ENCODE assay signal across 12 cellular contexts in the genomic region with DNA sequence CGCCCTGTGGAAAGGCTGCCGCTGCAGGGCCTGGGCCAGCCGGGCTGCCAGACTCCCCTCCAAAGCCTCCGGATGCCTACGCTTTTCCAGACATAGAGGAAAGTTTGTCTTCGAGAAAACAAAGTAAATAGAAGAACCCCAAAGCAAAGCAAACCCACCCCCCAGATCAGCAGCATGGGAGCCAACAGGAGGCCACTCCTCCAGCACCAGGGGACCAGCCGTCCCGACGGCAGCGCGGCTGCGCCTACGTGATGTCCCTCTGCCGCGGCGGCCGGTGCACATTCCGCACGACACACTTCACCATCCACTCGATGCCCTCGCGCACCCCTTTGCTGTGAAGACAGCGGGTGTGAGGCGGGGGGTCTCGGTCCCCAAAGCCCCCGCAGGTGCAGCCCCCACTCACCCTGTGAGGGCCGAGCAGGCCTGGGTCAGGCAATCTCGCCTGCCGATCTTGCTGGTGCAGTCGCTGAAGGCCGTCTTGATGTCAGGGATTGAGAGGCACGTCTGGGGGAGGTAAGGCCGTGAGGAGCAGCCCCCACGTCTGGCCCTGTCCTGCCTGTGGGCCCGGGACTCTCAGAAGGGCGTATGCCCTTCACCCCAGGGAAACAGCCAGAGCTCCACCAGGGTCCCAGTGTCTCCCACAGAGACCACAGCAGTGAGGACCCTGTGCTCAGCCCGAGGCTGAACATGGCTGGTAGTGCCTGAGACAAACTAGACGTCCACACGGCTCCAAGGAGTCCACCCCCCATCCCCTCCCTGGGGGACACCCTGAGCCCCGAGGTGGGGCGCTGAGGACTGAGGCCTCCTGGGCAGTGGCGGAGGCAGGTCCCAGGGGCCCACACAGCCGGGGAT. TPM values are rescaled to one million over a fixed set of nuclear protein-coding genes. Genes with fewer than 3 reads are reported as not detected.
A peak's percentile ranks its signal among the peaks of the same experiment; 100 is the strongest.
DNase-seq lines count a peak whose midpoint lies in the region; ATAC-seq and TF ChIP-seq lines count a peak whose summit lies in the region.
"Had no signal": no experiment of that assay in that cellular context is flagged by ENCODE, and none has a peak within 500 bp of the region (broad histone marks: within the 10 kb centered on the region; RNA-seq: fewer than 3 reads in every experiment).

No MANE protein-coding gene starts in this region.

- peaks cover 66% of the 10 kb centered on the region for H3K36me3 ChIP-seq in BLaER1
- H3K36me3 ChIP-seq in GM23248 (ENCODE audit: low read depth) = 0 out of 2 replicates have a peak, but pooled peaks cover 3% of the 10 kb centered on the region
- peaks cover 14 to 48% of the 10 kb centered on the region in 2 donors for H3K36me3 ChIP-seq in neuronal stem cell (replicated peaks in 1 of 2; ENCODE audit: control insufficient read depth in 2 of 2, insufficient read depth in 2 of 2, low read length in 2 of 2)
- H3K36me3 ChIP-seq in trophoblast cell (ENCODE audit: control insufficient read depth in 1 of 2, insufficient read depth in 2 of 2, low read length in 2 of 2) = peaks cover 22 to 23% of the 10 kb centered on the region in 2 experiments

- peak overlapping the region; percentile 22 for H3K27ac Mint-ChIP-seq in chondrocyte (ENCODE audit: unreplicated experiment)
- no peak overlapping the region for H3K27ac Mint-ChIP-seq in natural killer cell treated with Interleukin-12 subunit alpha and Interleukin-12 subunit beta and Interleukin-15 and Interleukin-18, amount 100 ng/mL, for 72 hours

- H3K14ac ChIP-seq in neuronal stem cell (ENCODE audit: low read length) (no peak overlapping the region), trophoblast cell (ENCODE audit: low read length) (no peak overlapping the region)

- no peaks in the 10 kb centered on the region for H3K9me3 ChIP-seq in BLaER1
- H3K9me3 ChIP-seq in GM23248 (ENCODE audit: low read depth) = no peaks in the 10 kb centered on the region
- H3K9me3 ChIP-seq in neuronal stem cell (replicated peaks in 1 of 2; ENCODE audit: control insufficient read depth in 2 of 2, insufficient read depth in 1 of 2, low read depth in 1 of 2, low read length in 2 of 2) = no peaks in the 10 kb centered on the region
- peaks cover 3% of the 10 kb centered on the region for H3K9me3 ChIP-seq in trophoblast cell (ENCODE audit: insufficient read depth, low read depth, low read length)
- H3K9me3 ChIP-seq: left lung, vagina had no signal

- H3K4me2 ChIP-seq in BLaER1 (peak overlapping the region; percentile 34), GM23248 (ENCODE audit: unreplicated experiment) (no peak overlapping the region), neuronal stem cell (ENCODE audit: insufficient read depth, low read length, poor library complexity, severe bottlenecking) (no peak overlapping the region), trophoblast cell (ENCODE audit: low read length) (no peak overlapping the region)

- in situ Hi-C loops in GM23248 (cut with MboI) = no loop called here

- no peak overlapping the region for H2BK12ac ChIP-seq in neuronal stem cell (ENCODE audit: low read length)
- no peak overlapping the region for H2BK12ac ChIP-seq in trophoblast cell (ENCODE audit: low read length)

- H2BK120ac ChIP-seq in neuronal stem cell (ENCODE audit: low read depth, low read length) = no peak overlapping the region
- no peak overlapping the region for H2BK120ac ChIP-seq in trophoblast cell (ENCODE audit: insufficient read depth, low read length, poor library complexity)

- H3K4me3 Mint-ChIP-seq in chondrocyte (ENCODE audit: unreplicated experiment) = no peak overlapping the region
- no peak overlapping the region for H3K4me3 Mint-ChIP-seq in natural killer cell treated with Interleukin-12 subunit alpha and Interleukin-12 subunit beta and Interleukin-15 and Interleukin-18, amount 100 ng/mL, for 72 hours

- H3K79me2 ChIP-seq in GM23248 (ENCODE audit: insufficient read depth) = peaks cover 23% of the 10 kb centered on the region
- no peaks in the 10 kb centered on the region for H3K79me2 ChIP-seq in trophoblast cell (ENCODE audit: control insufficient read depth, insufficient read depth, low read length, poor library complexity)

- no peak overlapping the region for H4K12ac ChIP-seq in trophoblast cell (ENCODE audit: low read depth, low read length)

- H4K91ac ChIP-seq in neuronal stem cell (ENCODE audit: low read depth, low read length, poor library complexity) (no peak overlapping the region), trophoblast cell (ENCODE audit: low read depth, low read length) (no peak overlapping the region)

- no peak overlapping the region for H3K9ac ChIP-seq in BLaER1
- 0 out of 2 replicates have a peak overlapping the region, but pooled peaks have one; percentile 72 for H3K9ac ChIP-seq in GM23248
- H3K9ac ChIP-seq in neuronal stem cell (ENCODE audit: low read depth, low read length, poor library complexity) = no peak overlapping the region
- no peak overlapping the region for H3K9ac ChIP-seq in trophoblast cell (ENCODE audit: low read length)

- peaks cover 3% of the 10 kb centered on the region for H3K36me3 Mint-ChIP-seq in chondrocyte (ENCODE audit: low read depth)
- H3K36me3 Mint-ChIP-seq in natural killer cell treated with Interleukin-12 subunit alpha and Interleukin-12 subunit beta and Interleukin-15 and Interleukin-18, amount 100 ng/mL, for 72 hours = no peaks in the 10 kb centered on the region

- no peak overlapping the region for H2BK15ac ChIP-seq in neuronal stem cell (ENCODE audit: low read length)

- H2AK5ac ChIP-seq in neuronal stem cell (ENCODE audit: low read depth, low read length) (no peak overlapping the region), trophoblast cell (ENCODE audit: low read length) (no peak overlapping the region)

- H3F3A ChIP-seq in GM23248 (ENCODE audit: insufficient read depth) = no peaks in the 10 kb centered on the region; the same call in 1 of the 2 replicates

- no peaks in the 10 kb centered on the region for H3K27me3 Mint-ChIP-seq in chondrocyte (ENCODE audit: low read depth)
- H3K27me3 Mint-ChIP-seq in natural killer cell treated with Interleukin-12 subunit alpha and Interleukin-12 subunit beta and Interleukin-15 and Interleukin-18, amount 100 ng/mL, for 72 hours = no peaks in the 10 kb centered on the region

- H3K4me1 Mint-ChIP-seq in chondrocyte (ENCODE audit: low read depth) = peaks cover 28% of the 10 kb centered on the region
- H3K4me1 Mint-ChIP-seq in natural killer cell treated with Interleukin-12 subunit alpha and Interleukin-12 subunit beta and Interleukin-15 and Interleukin-18, amount 100 ng/mL, for 72 hours (ENCODE audit: low read depth in 2 of 2) = peaks cover 5 to 11% of the 10 kb centered on the region in 2 donors

- ATAC-seq in HG03025 (IDR thresholded peaks at IDR 0.05; ENCODE audit: low FRiP score, unreplicated experiment) = no peak
- ATAC-seq in natural killer cell treated with Interleukin-12 subunit alpha and Interleukin-12 subunit beta and Interleukin-15 and Interleukin-18, amount 100 ng/mL, for 72 hours = no peak
- ATAC-seq: left lung had no signal

- H3K4me3 ChIP-seq in BLaER1 (no peak overlapping the region), GM23248 (no peak overlapping the region), neuronal stem cell (ENCODE audit: low read length in 2 of 2) (no peak overlapping the region), trophoblast cell (ENCODE audit: low read depth, low read length) (no peak overlapping the region)
- H3K4me3 ChIP-seq: left lung, vagina had no signal

- DNase-seq in GM23248 (no peak), chondrocyte (ENCODE audit: low spot score) (peak; percentile 91), neuronal stem cell (ENCODE audit: low spot score) (no peak), trophoblast cell (no peak), NCI-H1694 (lab: John Stamatoyannopoulos, UW) (no peak)
- no peak for DNase-seq in natural killer cell treated with Interleukin-12 subunit alpha and Interleukin-12 subunit beta and Interleukin-15 and Interleukin-18, amount 100 ng/mL, for 72 hours (ENCODE audit: low spot score)
- DNase-seq: NCI-H146, T-helper 9 cell had no signal

- H3K27ac ChIP-seq in BLaER1 (no peak overlapping the region), GM23248 (peak overlapping the region; percentile 87; the same call in 1 of the 2 replicates), neuronal stem cell (replicated peaks; ENCODE audit: low read length) (no peak overlapping the region), trophoblast cell (ENCODE audit: low read depth, low read length) (no peak overlapping the region)
- H3K27ac ChIP-seq: vagina had no signal

- H3K79me1 ChIP-seq in neuronal stem cell (ENCODE audit: low read depth, low read length) (peaks cover 11% of the 10 kb centered on the region), trophoblast cell (ENCODE audit: low read length) (no peaks in the 10 kb centered on the region)

- no peak for TF ChIP-seq CTCF in chondrocyte (IDR thresholded peaks at IDR 0.05)

- H2AFZ ChIP-seq in GM23248 = no peak overlapping the region
- H2AFZ ChIP-seq in neuronal stem cell (ENCODE audit: low read length) = no peak overlapping the region
- no peak overlapping the region for H2AFZ ChIP-seq in trophoblast cell (ENCODE audit: insufficient read depth, low read length, poor library complexity)

- WGBS in GM23248 (ENCODE audit: low coverage in 1 of 2, low lambda C conversion rate in 2 of 2, missing lambda C conversion rate in 2 of 2), 2 experiments = 81 to 83% methylated on average over 36 to 43 of the region's 43 CpGs
- WGBS in neuronal stem cell (ENCODE audit: extremely low coverage in 2 of 2, insufficient read length in 2 of 2, insufficient replicate concordance in 1 of 2), 2 donors = no CpG with 5 or more reads among the region's 43 CpGs
- WGBS in trophoblast cell (ENCODE audit: extremely low coverage, insufficient coverage, insufficient read length) = no CpG with 5 or more reads among the region's 43 CpGs

- no peaks in the 10 kb centered on the region for H3K9me3 Mint-ChIP-seq in chondrocyte (ENCODE audit: low read depth)
- no peaks in the 10 kb centered on the region for H3K9me3 Mint-ChIP-seq in natural killer cell treated with Interleukin-12 subunit alpha and Interleukin-12 subunit beta and Interleukin-15 and Interleukin-18, amount 100 ng/mL, for 72 hours

- H3K4me1 ChIP-seq in BLaER1 = peaks cover 52% of the 10 kb centered on the region
- peaks cover 24% of the 10 kb centered on the region for H3K4me1 ChIP-seq in GM23248 (ENCODE audit: insufficient read depth)
- H3K4me1 ChIP-seq in neuronal stem cell (ENCODE audit: control insufficient read depth in 2 of 2, insufficient read depth in 1 of 2, low read depth in 1 of 2, low read length in 2 of 2) = peaks cover 7 to 14% of the 10 kb centered on the region in 2 donors
- peaks cover 6 to 11% of the 10 kb centered on the region in 2 experiments for H3K4me1 ChIP-seq in trophoblast cell (ENCODE audit: control insufficient read depth in 1 of 2, insufficient read depth in 2 of 2, low read length in 2 of 2)

- H3K23ac ChIP-seq in neuronal stem cell (ENCODE audit: low read depth, low read length, poor library complexity) = peak overlapping the region; percentile 55
- H3K23ac ChIP-seq in trophoblast cell (ENCODE audit: low read length) = no peak overlapping the region

- no peak overlapping the region for H3K4ac ChIP-seq in neuronal stem cell (ENCODE audit: low read length)
- no peak overlapping the region for H3K4ac ChIP-seq in trophoblast cell (ENCODE audit: low read depth, low read length)

- no peaks in the 10 kb centered on the region for H3K9me2 ChIP-seq in GM23248 (ENCODE audit: insufficient read depth)

- H4K20me1 ChIP-seq in BLaER1 (peaks cover 79% of the 10 kb centered on the region), GM23248 (ENCODE audit: insufficient read depth) (no peaks in the 10 kb centered on the region)

- no peaks in the 10 kb centered on the region for H3K27me3 ChIP-seq in BLaER1
- H3K27me3 ChIP-seq in GM23248 (replicated peaks; ENCODE audit: insufficient read depth) = no peaks in the 10 kb centered on the region
- no peaks in the 10 kb centered on the region for H3K27me3 ChIP-seq in neuronal stem cell (ENCODE audit: control insufficient read depth in 3 of 3, insufficient read depth in 3 of 3, low read depth in 1 of 3, low read length in 3 of 3)
- H3K27me3 ChIP-seq in trophoblast cell (ENCODE audit: insufficient read depth, low read length) = no peaks in the 10 kb centered on the region
- H3K27me3 ChIP-seq: vagina had no signal

- H2BK5ac ChIP-seq in neuronal stem cell (ENCODE audit: low read length) = peak overlapping the region; percentile 13
- H2BK5ac ChIP-seq in trophoblast cell (ENCODE audit: low read depth, low read length, poor library complexity) = no peak overlapping the region

- H3K18ac ChIP-seq in neuronal stem cell (ENCODE audit: low read length) = no peak overlapping the region
- no peak overlapping the region for H3K18ac ChIP-seq in trophoblast cell (ENCODE audit: low read length)

- H4K8ac ChIP-seq in neuronal stem cell (ENCODE audit: low read depth, low read length) (no peak overlapping the region), trophoblast cell (ENCODE audit: low read depth, low read length) (no peak overlapping the region)

RNA-seq across cellular contexts. Expression of gene TNFRSF6B, which starts 4.0 kb away (rescaled TPM):
- 36.9 and 39.9 TPM in 2 replicates for total RNA-seq in GM23248 (2014; rRNA removed; shearing (Covaris generic))
- polyA plus RNA-seq in GM23248 (2016; fragmentation: Nextera tagmentation; extraction: Ambion mirVana) = 17.4 and 17.5 TPM in 2 replicates
- total RNA-seq in chondrocyte = 0.79 to 0.99 TPM in 2 of 3 replicates, not detected in the other
- 0.70 TPM for polyA plus RNA-seq in neuronal stem cell (2013, experiment 1 of 2)
- polyA plus RNA-seq in neuronal stem cell (2013, experiment 2 of 2) = 0.90 TPM
- polyA plus RNA-seq in trophoblast cell (2013) = 0.73 and 0.85 TPM in 2 replicates
- total RNA-seq in natural killer cell treated with Interleukin-12 subunit alpha and Interleukin-12 subunit beta and Interleukin-15 and Interleukin-18, amount 100 ng/mL, for 72 hours = not detected

RNA-seq across cellular contexts. Expression of gene ARFRP1, which starts 7.4 kb away (rescaled TPM):
- 61.4 and 65.9 TPM in 2 replicates for total RNA-seq in GM23248 (2014; rRNA removed; shearing (Covaris generic))
- 57.6 and 60.8 TPM in 2 replicates for polyA plus RNA-seq in GM23248 (2016; fragmentation: Nextera tagmentation; extraction: Ambion mirVana)
- 37.8 to 47.4 TPM (median 39.8 TPM) in 3 replicates for total RNA-seq in chondrocyte
- 8.8 TPM for polyA plus RNA-seq in neuronal stem cell (2013, experiment 1 of 2)
- 8.0 TPM for polyA plus RNA-seq in neuronal stem cell (2013, experiment 2 of 2)
- 8.2 and 8.3 TPM in 2 replicates for polyA plus RNA-seq in trophoblast cell (2013)
- 10 to 100 TPM; 52.4 to 87.0 TPM for total RNA-seq in natural killer cell treated with Interleukin-12 subunit alpha and Interleukin-12 subunit beta and Interleukin-15 and Interleukin-18, amount 100 ng/mL, for 72 hours

RNA-seq across cellular contexts. Expression of gene ZGPAT, which starts 7.4 kb away (rescaled TPM):
- 26.2 and 28.5 TPM in 2 replicates for total RNA-seq in GM23248 (2014; rRNA removed; shearing (Covaris generic))
- 19.9 and 22.7 TPM in 2 replicates for polyA plus RNA-seq in GM23248 (2016; fragmentation: Nextera tagmentation; extraction: Ambion mirVana)
- 19.2 to 25.6 TPM (median 20.6 TPM) in 3 replicates for total RNA-seq in chondrocyte
- 11.0 TPM for polyA plus RNA-seq in neuronal stem cell (2013, experiment 1 of 2)
- polyA plus RNA-seq in neuronal stem cell (2013, experiment 2 of 2) = 11.0 TPM
- polyA plus RNA-seq in trophoblast cell (2013) = 13.5 and 15.2 TPM in 2 replicates
- 10 to 100 TPM; 40.8 to 53.0 TPM for total RNA-seq in natural killer cell treated with Interleukin-12 subunit alpha and Interleukin-12 subunit beta and Interleukin-15 and Interleukin-18, amount 100 ng/mL, for 72 hours

RNA-seq across cellular contexts. Expression of gene LIME1, which starts 36.0 kb away (rescaled TPM):
- 14.1 and 32.0 TPM in 2 replicates for total RNA-seq in GM23248 (2014; rRNA removed; shearing (Covaris generic))
- 2.4 and 3.7 TPM in 2 replicates for polyA plus RNA-seq in GM23248 (2016; fragmentation: Nextera tagmentation; extraction: Ambion mirVana)
- 6.8 to 9.7 TPM (median 7.1 TPM) in 3 replicates for total RNA-seq in chondrocyte
- 3.2 TPM for polyA plus RNA-seq in neuronal stem cell (2013, experiment 1 of 2)
- polyA plus RNA-seq in neuronal stem cell (2013, experiment 2 of 2) = 2.9 TPM
- 2.0 TPM in 2 replicates for polyA plus RNA-seq in trophoblast cell (2013)
- total RNA-seq in natural killer cell treated with Interleukin-12 subunit alpha and Interleukin-12 subunit beta and Interleukin-15 and Interleukin-18, amount 100 ng/mL, for 72 hours = 10 to 100 TPM in 1 of 2 donors, 1 to 10 TPM in 1; 9.3 to 15.7 TPM

RNA-seq across cellular contexts. Expression of gene SLC2A4RG, which starts 39.2 kb away (rescaled TPM):
- total RNA-seq in GM23248 (2014; rRNA removed; shearing (Covaris generic)) = 63.9 and 64.9 TPM in 2 replicates
- polyA plus RNA-seq in GM23248 (2016; fragmentation: Nextera tagmentation; extraction: Ambion mirVana) = 21.3 and 22.7 TPM in 2 replicates
- total RNA-seq in chondrocyte = 90.7 to 105 TPM (median 101 TPM) in 3 replicates
- 43.6 TPM for polyA plus RNA-seq in neuronal stem cell (2013, experiment 1 of 2)
- 43.1 TPM for polyA plus RNA-seq in neuronal stem cell (2013, experiment 2 of 2)
- 79.0 and 79.6 TPM in 2 replicates for polyA plus RNA-seq in trophoblast cell (2013)
- total RNA-seq in natural killer cell treated with Interleukin-12 subunit alpha and Interleukin-12 subunit beta and Interleukin-15 and Interleukin-18, amount 100 ng/mL, for 72 hours = 10 to 100 TPM; 21.0 to 31.1 TPM

Comparison
In these comparisons a context has a peak if more than half of its experiments do, and no peak if none do; other contexts are left out.
1. RNA of gene TNFRSF6B, which starts 4.0 kb away (total RNA-seq): 36.9 to 39.9 TPM in GM23248; 0.79 to 0.99 TPM in chondrocyte and not detected in natural killer cell treated with Interleukin-12 subunit alpha and Interleukin-12 subunit beta and Interleukin-15 and Interleukin-18, amount 100 ng/mL, for 72 hours; every median in the first group is over 10 times any median in the second.